ENCODE assay signal across 1 cellular context in genomic region chr1:12402844-12403243, GRCh38.
TF ChIP-seq lines count a peak whose summit lies in the region.

No MANE protein-coding gene starts in this region.

TF ChIP-seq in HepG2, 621 proteins besides CTCF, POLR2A, EP300 and RAD21 (continued from another document):
- 0 out of 4 replicates have a peak, but pooled peaks of 1 of the 2 experiments have one; percentile 32 for TF ChIP-seq HMGXB4 (CRISPR knock-in tag; IDR thresholded peaks at IDR 0.05; ENCODE audit: borderline replicate concordance in 1 of 2, low read depth in 1 of 2)
- peak; percentile 33 for TF ChIP-seq ZFX (CRISPR knock-in tag; IDR thresholded peaks at IDR 0.05; ENCODE audit: low read depth)
- no peak for TF ChIP-seq ARID3A (IDR thresholded peaks at IDR 0.05; ENCODE audit: low read depth, low read length)
- TF ChIP-seq MAFF (IDR thresholded peaks at IDR 0.05; ENCODE audit: low read depth, low read length): peak; percentile 88
- TF ChIP-seq NPAS2 (CRISPR knock-in tag; IDR thresholded peaks at IDR 0.05; ENCODE audit: borderline replicate concordance): no peak
- no peak for TF ChIP-seq ZGPAT (CRISPR knock-in tag; IDR thresholded peaks at IDR 0.05)
- TF ChIP-seq GATA4 (IDR thresholded peaks at IDR 0.05; ENCODE audit: borderline replicate concordance, low read depth): no peak
- TF ChIP-seq BRD4 (CRISPR knock-in tag; IDR thresholded peaks at IDR 0.05): 0 out of 2 replicates have a peak, but pooled peaks have one; percentile 31
- TF ChIP-seq ZSCAN20 (CRISPR knock-in tag; IDR thresholded peaks at IDR 0.05; ENCODE audit: borderline replicate concordance): no peak
- no peak for TF ChIP-seq ZNF296 (CRISPR knock-in tag; conservative IDR thresholded peaks at IDR 0.05)
- TF ChIP-seq PLSCR1 (CRISPR knock-in tag; IDR thresholded peaks at IDR 0.05; ENCODE audit: borderline replicate concordance): no peak
- no peak for TF ChIP-seq EEA1 (CRISPR knock-in tag; IDR thresholded peaks at IDR 0.05; ENCODE audit: borderline replicate concordance)
- TF ChIP-seq XRCC5 (optimal IDR thresholded peaks at IDR 0.05; ENCODE audit: low read length): peak; percentile 17
- no peak for TF ChIP-seq SNAPC5 (CRISPR knock-in tag; IDR thresholded peaks at IDR 0.05; ENCODE audit: borderline replicate concordance)
- TF ChIP-seq ZNF543 (CRISPR knock-in tag; IDR thresholded peaks at IDR 0.05): peak; percentile 57; the same call in 1 of the 2 replicates
- TF ChIP-seq ZNF761 (CRISPR knock-in tag; conservative IDR thresholded peaks at IDR 0.05): no peak
- TF ChIP-seq TSC22D2 (CRISPR knock-in tag; IDR thresholded peaks at IDR 0.05; ENCODE audit: borderline replicate concordance): no peak
